ENCODE assay signal across 16 cellular contexts in the genomic region with DNA sequence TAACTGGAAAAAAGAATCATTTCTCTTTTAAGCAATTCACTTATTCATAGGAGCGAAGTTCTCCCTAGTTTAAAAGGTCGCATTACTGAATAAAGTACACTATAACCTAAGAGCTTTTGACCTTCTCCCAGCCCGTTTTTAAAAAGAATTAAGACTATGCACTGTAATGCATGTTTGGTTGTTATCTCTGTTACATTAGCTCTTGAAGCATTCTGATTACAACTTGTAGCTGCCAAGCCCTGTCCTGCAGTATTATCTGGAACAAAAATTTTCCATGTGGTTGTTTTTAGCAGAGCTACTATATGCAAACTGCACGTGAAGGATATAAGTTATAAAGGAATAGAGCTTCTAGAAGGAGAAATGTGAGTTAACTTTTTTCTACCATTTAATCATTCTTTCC. TPM values are rescaled to one million over a fixed set of nuclear protein-coding genes. Genes with fewer than 3 reads are reported as not detected.
DNase-seq lines count a peak whose midpoint lies in the region; ATAC-seq, FAIRE-seq and TF ChIP-seq lines count a peak whose summit lies in the region.
"Had no signal": no experiment of that assay in that cellular context is flagged by ENCODE, and none has a peak within 500 bp of the region (broad histone marks: within the 10 kb centered on the region; RNA-seq: fewer than 3 reads in every experiment).

No MANE protein-coding gene starts in this region.

- H3K4me3 ChIP-seq in ACC112 (ENCODE audit: low read depth, low read length): peak overlapping the region; percentile 44; the same call in 1 of the 2 replicates
- peak overlapping the region; percentile 7 for H3K4me3 ChIP-seq in gastroesophageal sphincter
- no peak overlapping the region for H3K4me3 ChIP-seq in upper lobe of left lung
- H3K4me3 ChIP-seq: skin epidermis had no signal

- no peaks in the 10 kb centered on the region for H3K27me3 Mint-ChIP-seq in osteocyte (ENCODE audit: unreplicated experiment)

- peaks cover 29% of the 10 kb centered on the region for H3K79me2 ChIP-seq in ACC112 (ENCODE audit: control insufficient read depth, insufficient read depth, low read length, unreplicated experiment)

- peaks cover 63% of the 10 kb centered on the region for H3K4me1 Mint-ChIP-seq in osteocyte (ENCODE audit: unreplicated experiment)
- H3K4me1 Mint-ChIP-seq: CD8-positive, alpha-beta memory T cell had no signal

- no peak overlapping the region for H3K4me3 Mint-ChIP-seq in osteocyte (ENCODE audit: unreplicated experiment)
- H3K4me3 Mint-ChIP-seq: activated T-cell treated with anti-CD3 and anti-CD28 coated beads, Interleukin-2, amount 50 U/mL, for 72 hours; CD8-positive, alpha-beta memory T cell had no signal

- no peak overlapping the region for H2AFZ ChIP-seq in ACC112 (ENCODE audit: low read length, unreplicated experiment)

- peaks cover 13% of the 10 kb centered on the region for H3K4me1 ChIP-seq in ACC112 (ENCODE audit: control insufficient read depth, insufficient read depth, low read length, unreplicated experiment)
- H3K4me1 ChIP-seq in gastroesophageal sphincter: peaks cover 0 to 49% (median 23%) of the 10 kb centered on the region in 3 donors
- peaks cover 14 to 48% (median 38%) of the 10 kb centered on the region in 4 donors for H3K4me1 ChIP-seq in upper lobe of left lung

- H3K36me3 Mint-ChIP-seq in osteocyte (ENCODE audit: unreplicated experiment): no peaks in the 10 kb centered on the region
- H3K36me3 Mint-ChIP-seq: CD8-positive, alpha-beta memory T cell had no signal

- H3K9me3 ChIP-seq in gastroesophageal sphincter: no peaks in the 10 kb centered on the region
- no peaks in the 10 kb centered on the region for H3K9me3 ChIP-seq in upper lobe of left lung

- no peak for TF ChIP-seq CTCF in gastroesophageal sphincter (IDR thresholded peaks at IDR 0.05)
- TF ChIP-seq CTCF in osteocyte (IDR thresholded peaks at IDR 0.05): no peak
- no peak for TF ChIP-seq CTCF in upper lobe of left lung (IDR thresholded peaks at IDR 0.05)

- no peak overlapping the region for H3K27ac ChIP-seq in ACC112 (ENCODE audit: low read depth, low read length)
- peak overlapping the region in 3 of 4 donors; percentile 38 to 74 (median 55) for H3K27ac ChIP-seq in gastroesophageal sphincter
- peak overlapping the region in 2 of 4 donors; percentile 72 to 73 for H3K27ac ChIP-seq in upper lobe of left lung

- no peak for FAIRE-seq in GM12892 (lab: Jason Lieb, UNC)

- no peaks in the 10 kb centered on the region for H3K27me3 ChIP-seq in ACC112 (ENCODE audit: insufficient read depth, low read length)
- no peaks in the 10 kb centered on the region for H3K27me3 ChIP-seq in gastroesophageal sphincter
- no peaks in the 10 kb centered on the region for H3K27me3 ChIP-seq in upper lobe of left lung

- peak; percentile 37 for DNase-seq in amniotic epithelial cell (ENCODE audit: low read depth)
- no peak for DNase-seq in osteocyte (ENCODE audit: extremely low spot score, unreplicated experiment)
- no peak for DNase-seq in NCI-H524 treated with DMSO at 0.1 percent for 48 hours (lab: John Stamatoyannopoulos, UW)
- no peak for DNase-seq in upper lobe of left lung
- DNase-seq in activated CD4-positive, alpha-beta T cell treated with anti-CD3 and anti-CD28 coated beads, Interleukin-2, amount 50 U/mL, for 4 hours: no peak
- no peak for DNase-seq in GM12892 (ENCODE audit: insufficient read length)
- DNase-seq: ACHN; activated T-cell treated with anti-CD3 and anti-CD28 coated beads, Interleukin-2, amount 50 U/mL, for 72 hours; CD8-positive, alpha-beta memory T cell; mesendoderm; SHP77 treated with DMSO at 0.1 percent for 48 hours; stimulated activated naive CD4-positive, alpha-beta T cell treated with Interleukin-2 at 50 U/mL for 16 hours had no signal

- peak overlapping the region; percentile 76 for H3K27ac Mint-ChIP-seq in osteocyte (ENCODE audit: unreplicated experiment)
- H3K27ac Mint-ChIP-seq: activated T-cell treated with anti-CD3 and anti-CD28 coated beads, Interleukin-2, amount 50 U/mL, for 72 hours; CD8-positive, alpha-beta memory T cell had no signal

- H3K9me3 Mint-ChIP-seq in osteocyte (ENCODE audit: unreplicated experiment): no peaks in the 10 kb centered on the region
- H3K9me3 Mint-ChIP-seq: activated T-cell treated with anti-CD3 and anti-CD28 coated beads, Interleukin-2, amount 50 U/mL, for 72 hours had no signal

- H3K36me3 ChIP-seq in ACC112 (ENCODE audit: insufficient read depth, low read length) (no peaks in the 10 kb centered on the region), gastroesophageal sphincter (no peaks in the 10 kb centered on the region), upper lobe of left lung (no peaks in the 10 kb centered on the region)

- TF ChIP-seq POLR2A in gastroesophageal sphincter (IDR thresholded peaks at IDR 0.05) (no peak), upper lobe of left lung (IDR thresholded peaks at IDR 0.05) (no peak), GM12892 (IDR thresholded peaks at IDR 0.05; ENCODE audit: low read depth, low read length) (no peak)

- no peak for TF ChIP-seq EP300 in gastroesophageal sphincter (IDR thresholded peaks at IDR 0.05)
- peak in 1 of 4 donors; percentile 60 for TF ChIP-seq EP300 in upper lobe of left lung (IDR thresholded peaks at IDR 0.05)

- ATAC-seq in gastroesophageal sphincter: no peak
- ATAC-seq in upper lobe of left lung (ENCODE audit: low FRiP score in 2 of 2): no peak
- ATAC-seq: activated T-cell treated with anti-CD3 and anti-CD28 coated beads, Interleukin-2, amount 50 U/mL, for 72 hours; HCT116 had no signal

- 13 to 23% methylated on average over 4 of the region's 4 CpGs for WGBS in gastroesophageal sphincter (ENCODE audit: low coverage in 1 of 2), 2 donors
- WGBS in upper lobe of left lung, 2 donors: 49 to 51% methylated on average over 4 of the region's 4 CpGs

RNA-seq across cellular contexts. Expression of a gene that starts 8.1 kb away (rescaled TPM):
- total RNA-seq in gastroesophageal sphincter: 100 to 1,000 TPM; 102 to 129 (median 118) TPM
- total RNA-seq in osteocyte: 32.6 and 40.0 TPM in 2 replicates
- total RNA-seq in upper lobe of left lung: 10 to 100 TPM; 47.1 to 77.6 (median 56.9) TPM
- 1.8 TPM for polyA plus RNA-seq in GM12892 (2012; ENCODE audit: missing spikeins)

Comparison
In these comparisons a context has a peak if more than half of its experiments do, and no peak if none do; other contexts are left out.
1. H3K4me3 ChIP-seq: peak in ACC112 (single experiment) and gastroesophageal sphincter (2 of 2); none in upper lobe of left lung (0 of 4).